Comparison of ENCODE assay signal across 33 cellular contexts in genomic region chr12:114949081-114949480, GRCh38.
"Had no signal": no experiment of that assay in that cellular context is flagged by ENCODE, and none has a peak within 500 bp of the region (broad histone marks: within the 10 kb centered on the region; RNA-seq: fewer than 3 reads in every experiment).

No MANE protein-coding gene starts in this region.

- H3K4me3 ChIP-seq: PC-9, SK-N-MC had no signal

- H3K4me3 Mint-ChIP-seq: activated CD4-positive, alpha-beta memory T cell treated with anti-CD3 and anti-CD28 coated beads, Interleukin-2, amount 10 ng/mL, durations not matched to agents 7 days and 5 days; activated CD8-positive, alpha-beta memory T cell treated with anti-CD3 and anti-CD28 coated beads, Interleukin-2, amount 10 ng/mL, durations not matched to agents 7 days and 5 days; activated naive CD8-positive, alpha-beta T cell treated with anti-CD3 and anti-CD28 coated beads for 36 hours; activated T-cell treated with anti-CD3 and anti-CD28 coated beads, Interleukin-2, amount 50 U/mL, for 72 hours; activated T-helper 17 cell treated with anti-CD3 and anti-CD28 coated beads, Interleukin-2, amount 50 U/mL, for 72 hours had no signal

- H3K36me3 Mint-ChIP-seq: activated CD8-positive, alpha-beta memory T cell treated with anti-CD3 and anti-CD28 coated beads, Interleukin-2, amount 10 ng/mL, durations not matched to agents 7 days and 5 days; activated naive CD8-positive, alpha-beta T cell treated with anti-CD3 and anti-CD28 coated beads for 36 hours had no signal

- H3K27ac ChIP-seq: brain microvascular endothelial cell, KMS-11, PC-9, RWPE1, SK-N-MC, WERI-Rb-1 had no signal

- H3K27ac Mint-ChIP-seq: activated CD4-positive, alpha-beta memory T cell treated with anti-CD3 and anti-CD28 coated beads, Interleukin-2, amount 10 ng/mL, durations not matched to agents 7 days and 5 days; activated CD8-positive, alpha-beta memory T cell treated with anti-CD3 and anti-CD28 coated beads, Interleukin-2, amount 10 ng/mL, durations not matched to agents 7 days and 5 days; activated naive CD8-positive, alpha-beta T cell treated with anti-CD3 and anti-CD28 coated beads for 36 hours; activated T-cell treated with anti-CD3 and anti-CD28 coated beads, Interleukin-2, amount 50 U/mL, for 72 hours; activated T-helper 17 cell treated with anti-CD3 and anti-CD28 coated beads, Interleukin-2, amount 50 U/mL, for 72 hours had no signal

- ATAC-seq: activated CD8-positive, alpha-beta memory T cell treated with anti-CD3 and anti-CD28 coated beads, Interleukin-2, amount 10 ng/mL, durations not matched to agents 7 days and 5 days; activated T-cell treated with anti-CD3 and anti-CD28 coated beads, Interleukin-2, amount 50 U/mL, for 72 hours; activated T-helper 17 cell treated with anti-CD3 and anti-CD28 coated beads, Interleukin-2, amount 50 U/mL, for 72 hours; Right ventricle myocardium inferior had no signal

- H3K9me3 Mint-ChIP-seq: activated CD4-positive, alpha-beta memory T cell treated with anti-CD3 and anti-CD28 coated beads, Interleukin-2, amount 10 ng/mL, durations not matched to agents 7 days and 5 days; activated naive CD8-positive, alpha-beta T cell treated with anti-CD3 and anti-CD28 coated beads for 36 hours; activated T-cell treated with anti-CD3 and anti-CD28 coated beads, Interleukin-2, amount 50 U/mL, for 72 hours had no signal

- H3K27me3 Mint-ChIP-seq: activated CD4-positive, alpha-beta memory T cell treated with anti-CD3 and anti-CD28 coated beads, Interleukin-2, amount 10 ng/mL, durations not matched to agents 7 days and 5 days; activated CD8-positive, alpha-beta memory T cell treated with anti-CD3 and anti-CD28 coated beads, Interleukin-2, amount 10 ng/mL, durations not matched to agents 7 days and 5 days; activated naive CD8-positive, alpha-beta T cell treated with anti-CD3 and anti-CD28 coated beads for 36 hours; activated T-helper 17 cell treated with anti-CD3 and anti-CD28 coated beads, Interleukin-2, amount 50 U/mL, for 72 hours had no signal

- H3K36me3 ChIP-seq: brain microvascular endothelial cell, WERI-Rb-1 had no signal

- H3K27me3 ChIP-seq: brain microvascular endothelial cell had no signal

- DNase-seq: activated CD4-positive, alpha-beta memory T cell treated with anti-CD3 and anti-CD28 coated beads, Interleukin-2, amount 10 ng/mL, durations not matched to agents 7 days and 5 days; activated CD4-positive, alpha-beta T cell treated with anti-CD3 and anti-CD28 coated beads for 1 hour; activated CD4-positive, alpha-beta T cell treated with anti-CD3 and anti-CD28 coated beads for 48 hours; activated CD4-positive, CD25-positive, alpha-beta regulatory T cell; activated CD8-positive, alpha-beta memory T cell treated with anti-CD3 and anti-CD28 coated beads for 24 hours; activated CD8-positive, alpha-beta memory T cell treated with anti-CD3 and anti-CD28 coated beads, Interleukin-2, amount 10 ng/mL, durations not matched to agents 7 days and 5 days; activated CD8-positive, alpha-beta memory T cell treated with anti-CD3 and anti-CD28 coated beads, Interleukin-2, amount 50 U/mL, for 48 hours; activated effector memory CD4-positive, alpha-beta T cell treated with anti-CD3 and anti-CD28 coated beads, Interleukin-2, amount 50 U/mL, for 16 hours; activated naive CD4-positive, alpha-beta T cell; activated naive CD4-positive, alpha-beta T cell treated with anti-CD3 and anti-CD28 coated beads, Interleukin-2, amount 50 U/mL, for 16 hours; activated naive CD8-positive, alpha-beta T cell treated with anti-CD3 and anti-CD28 coated beads for 36 hours; activated T-cell treated with anti-CD3 and anti-CD28 coated beads, Interleukin-2, amount 50 U/mL, for 72 hours; amniotic stem cell; aorta; brain microvascular endothelial cell; central memory CD4-positive, alpha-beta T cell; MM.1S; NCI-H1092 treated with DMSO at 0.1 percent for 48 hours; NCI-H146; NCI-H2029 treated with DMSO at 0.1 percent for 48 hours; NCI-H2107; NCI-H345; NCI-H524 treated with DMSO at 0.1 percent for 48 hours; NK-92 treated with Interleukin-12 subunit alpha and Interleukin-12 subunit beta, amount 100 ng/mL, for 24 hours; PC-9; SIG-M5; T1000; WERI-Rb-1 had no signal

- H3K4me1 Mint-ChIP-seq: activated CD4-positive, alpha-beta memory T cell treated with anti-CD3 and anti-CD28 coated beads, Interleukin-2, amount 10 ng/mL, durations not matched to agents 7 days and 5 days; activated CD8-positive, alpha-beta memory T cell treated with anti-CD3 and anti-CD28 coated beads, Interleukin-2, amount 10 ng/mL, durations not matched to agents 7 days and 5 days; activated naive CD8-positive, alpha-beta T cell treated with anti-CD3 and anti-CD28 coated beads for 36 hours; activated T-helper 17 cell treated with anti-CD3 and anti-CD28 coated beads, Interleukin-2, amount 50 U/mL, for 72 hours had no signal
